ENCODE assay signal across 8 cellular contexts in genomic region chr5:43120720-43121564, GRCh38. TPM values are rescaled to one million over a fixed set of nuclear protein-coding genes. Genes with fewer than 3 reads are reported as not detected.
DNase-seq lines count a peak whose midpoint lies in the region; ATAC-seq and TF ChIP-seq lines count a peak whose summit lies in the region.

A gene with protein sequence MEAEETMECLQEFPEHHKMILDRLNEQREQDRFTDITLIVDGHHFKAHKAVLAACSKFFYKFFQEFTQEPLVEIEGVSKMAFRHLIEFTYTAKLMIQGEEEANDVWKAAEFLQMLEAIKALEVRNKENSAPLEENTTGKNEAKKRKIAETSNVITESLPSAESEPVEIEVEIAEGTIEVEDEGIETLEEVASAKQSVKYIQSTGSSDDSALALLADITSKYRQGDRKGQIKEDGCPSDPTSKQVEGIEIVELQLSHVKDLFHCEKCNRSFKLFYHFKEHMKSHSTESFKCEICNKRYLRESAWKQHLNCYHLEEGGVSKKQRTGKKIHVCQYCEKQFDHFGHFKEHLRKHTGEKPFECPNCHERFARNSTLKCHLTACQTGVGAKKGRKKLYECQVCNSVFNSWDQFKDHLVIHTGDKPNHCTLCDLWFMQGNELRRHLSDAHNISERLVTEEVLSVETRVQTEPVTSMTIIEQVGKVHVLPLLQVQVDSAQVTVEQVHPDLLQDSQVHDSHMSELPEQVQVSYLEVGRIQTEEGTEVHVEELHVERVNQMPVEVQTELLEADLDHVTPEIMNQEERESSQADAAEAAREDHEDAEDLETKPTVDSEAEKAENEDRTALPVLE (plus strand): TSS chr5:43120914. CDS start chr5:43122054, 1,140 bp downstream.

- no peaks in the 10 kb centered on the region for H3K27me3 Mint-ChIP-seq in activated CD4-positive, alpha-beta T cell treated with anti-CD3 and anti-CD28 coated beads for 36 hours

- H3K9me3 Mint-ChIP-seq in activated CD4-positive, alpha-beta T cell treated with anti-CD3 and anti-CD28 coated beads for 36 hours (ENCODE audit: low read depth) = no peaks in the 10 kb centered on the region

- H3K36me3 Mint-ChIP-seq in activated CD4-positive, alpha-beta T cell treated with anti-CD3 and anti-CD28 coated beads for 36 hours (ENCODE audit: low read depth) = peaks cover 29% of the 10 kb centered on the region

- no peak for TF ChIP-seq CTCF in choroid plexus epithelial cell (conservative IDR thresholded peaks at IDR 0.05; ENCODE audit: low read depth, low read length)

- peak within 1 kb of the TSS; percentile 94 for H3K4me3 Mint-ChIP-seq in activated CD4-positive, alpha-beta T cell treated with anti-CD3 and anti-CD28 coated beads for 36 hours

- intact Hi-C loops in activated CD4-positive, alpha-beta T cell treated with anti-CD3 and anti-CD28 coated beads for 36 hours (cut with DNase I, micrococcal nuclease) = loop anchor here (1.0 to 10.0 kb wide), 20 partner anchors 16 to 1216 kb away; partner anchors contain the start of genes HMGCS1 (in 2 of the 2), TMEM267 (in 2 of the 2), C5orf34 (in 1 of the 2) and NIM1K (in 1 of the 2)

- ATAC-seq in HG03439 (IDR thresholded peaks at IDR 0.05; ENCODE audit: unreplicated experiment) = peak; percentile 94
- ATAC-seq in activated CD4-positive, alpha-beta T cell treated with anti-CD3 and anti-CD28 coated beads for 36 hours = peak; percentile 93

- peak; percentile 85 for TF ChIP-seq POLR2A in GM19193 (IDR thresholded peaks at IDR 0.05; ENCODE audit: extremely low read depth, insufficient read depth, insufficient read length)

- peak within 1 kb of the TSS; percentile 84 for H3K4me3 ChIP-seq in choroid plexus epithelial cell (ENCODE audit: low read depth, low read length)

- POLR2A ChIA-PET in activated CD4-positive, alpha-beta T cell treated with anti-CD3 and anti-CD28 coated beads for 36 hours (lab: Charles Lee) = interaction anchor here (0.6 to 3.1 kb wide), 20 partner anchors 8 to 394 kb away, joined by 3 to 22 read pairs (median 4); partner anchors contain the start of genes C5orf34, HMGCS1, NIM1K and TMEM267

- H3K4me1 Mint-ChIP-seq in activated CD4-positive, alpha-beta T cell treated with anti-CD3 and anti-CD28 coated beads for 36 hours = peaks cover 35% of the 10 kb centered on the region

- H3K27ac Mint-ChIP-seq in activated CD4-positive, alpha-beta T cell treated with anti-CD3 and anti-CD28 coated beads for 36 hours = peak within 1 kb of the TSS; percentile 94

- DNase-seq in AML-193 (lab: John Stamatoyannopoulos, UW) (peak; percentile 84 to 88), NCI-H510A treated with DMSO at 0.1 percent for 48 hours (lab: John Stamatoyannopoulos, UW) (peak; percentile 96), choroid plexus epithelial cell (ENCODE audit: low read depth) (peak; percentile 99), kidney tubule cell (ENCODE audit: low spot score) (peak; percentile 97)
- DNase-seq in activated CD4-positive, alpha-beta T cell treated with anti-CD3 and anti-CD28 coated beads for 36 hours = peak; percentile 98
- peak; percentile 87 to 94 (median 92) for DNase-seq in stimulated activated CD4-positive, alpha-beta T cell treated with anti-CD3 and anti-CD28 coated beads, Interleukin-1b, Interleukin-23, amount 100 ng/mL, for 24 hours (ENCODE audit: low read depth in 4 of 4, low spot score in 1 of 4)

- CTCF ChIA-PET in activated CD4-positive, alpha-beta T cell treated with anti-CD3 and anti-CD28 coated beads for 36 hours (lab: Charles Lee) = interaction anchor here (0.6 to 9.9 kb wide), 23 partner anchors 9 to 394 kb away, joined by 3 to 123 read pairs (median 4); partner anchors contain the start of genes C5orf34, HMGCS1, NIM1K and TMEM267

RNA-seq across cellular contexts. Expression of the gene that starts here (rescaled TPM):
- total RNA-seq in activated CD4-positive, alpha-beta T cell treated with anti-CD3 and anti-CD28 coated beads for 36 hours = 10 to 100 TPM; 30.9 to 33.4 TPM

Comparison
In these comparisons a context has a peak if more than half of its experiments do, and no peak if none do; other contexts are left out.
1. Peak in every context shown above with its lines: DNase-seq, ATAC-seq and H3K4me3 ChIP-seq.